21 cellular contexts compared by ENCODE assay signal in the genomic region with DNA sequence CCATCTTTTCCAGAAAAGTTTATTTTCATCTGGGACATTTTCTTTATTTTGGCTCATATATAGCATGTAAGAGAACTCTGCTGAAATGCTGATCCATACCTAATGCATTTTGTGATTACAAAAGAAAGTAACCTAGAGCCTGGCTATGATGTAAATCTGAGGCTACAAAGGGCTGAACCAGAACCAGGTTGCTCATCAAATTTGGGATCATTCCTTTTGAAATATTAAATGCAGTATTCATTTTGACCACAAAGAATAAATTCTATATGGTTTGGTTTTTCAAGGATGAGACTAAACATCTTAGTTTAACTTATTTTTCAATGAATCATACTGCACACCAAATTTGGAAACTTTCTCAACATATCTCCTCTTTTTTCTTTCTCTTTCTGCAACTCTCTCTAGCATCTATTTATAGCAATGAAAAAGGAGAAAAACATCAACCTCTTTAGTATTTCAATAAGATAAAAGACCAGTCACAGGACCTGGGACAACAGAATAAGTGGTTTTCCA.
"Had no signal": no experiment of that assay in that cellular context is flagged by ENCODE, and none has a peak within 500 bp of the region (broad histone marks: within the 10 kb centered on the region; RNA-seq: fewer than 3 reads in every experiment).

No MANE protein-coding gene starts in this region.

- FAIRE-seq: keratinocyte had no signal

- H3K4me1 ChIP-seq: prostate gland, right atrium auricular region, uterus had no signal

- H3K27me3 Mint-ChIP-seq: activated CD8-positive, alpha-beta T cell treated with anti-CD3 and anti-CD28 coated beads for 36 hours had no signal

- H3K27ac ChIP-seq: esophagus squamous epithelium, left lung, prostate gland, right atrium auricular region, tibial nerve, uterus had no signal

- H3K9me3 ChIP-seq: esophagus squamous epithelium, left lung, prostate gland, right atrium auricular region, tibial nerve, uterus had no signal

- H3K36me3 ChIP-seq: prostate gland, uterus had no signal

- H3K4me3 Mint-ChIP-seq: activated CD8-positive, alpha-beta T cell treated with anti-CD3 and anti-CD28 coated beads for 36 hours; activated naive CD4-positive, alpha-beta T cell treated with anti-CD3 and anti-CD28 coated beads for 36 hours; neural crest cell had no signal

- DNase-seq: activated CD4-positive, alpha-beta T cell treated with anti-CD3 and anti-CD28 coated beads for 48 hours; activated CD4-positive, CD25-positive, alpha-beta regulatory T cell; activated CD8-positive, alpha-beta T cell treated with anti-CD3 and anti-CD28 coated beads for 36 hours; activated naive CD4-positive, alpha-beta T cell treated with anti-CD3 and anti-CD28 coated beads for 36 hours; activated T-cell treated with anti-CD3 and anti-CD28 coated beads, Interleukin-2, amount 50 U/mL, for 1 hour; aorta; cortex of kidney; effector CD8-positive, alpha-beta T cell; esophagus squamous epithelium; foreskin melanocyte; glutamatergic neuron; hippocampal formation; left lung; stimulated activated naive CD8-positive, alpha-beta T cell treated with anti-CD3 and anti-CD28 coated beads, Interleukin-15, Interleukin-2, amounts not matched to agents 100 U/mL and 50 U/mL, for 24 hours; substantia nigra; uterus had no signal

- ATAC-seq: activated CD8-positive, alpha-beta T cell treated with anti-CD3 and anti-CD28 coated beads for 36 hours; left lung; stimulated activated naive CD8-positive, alpha-beta T cell treated with anti-CD3 and anti-CD28 coated beads, Interleukin-15, Interleukin-2, amounts not matched to agents 100 U/mL and 50 U/mL, for 24 hours had no signal

- H3K4me3 ChIP-seq: esophagus squamous epithelium, left lung, prostate gland, right atrium auricular region, tibial nerve, uterus had no signal

- H3K9me3 Mint-ChIP-seq: activated CD8-positive, alpha-beta T cell treated with anti-CD3 and anti-CD28 coated beads for 36 hours; activated naive CD4-positive, alpha-beta T cell treated with anti-CD3 and anti-CD28 coated beads for 36 hours; neural crest cell had no signal

- H3K27ac Mint-ChIP-seq: activated naive CD4-positive, alpha-beta T cell treated with anti-CD3 and anti-CD28 coated beads for 36 hours had no signal
